ENCODE assay signal across 16 cellular contexts in genomic region chr9:83154821-83155220, GRCh38.
DNase-seq lines count a peak whose midpoint lies in the region; ATAC-seq and TF ChIP-seq lines count a peak whose summit lies in the region.
"Had no signal": no experiment of that assay in that cellular context is flagged by ENCODE, and none has a peak within 500 bp of the region (broad histone marks: within the 10 kb centered on the region; RNA-seq: fewer than 3 reads in every experiment).

No MANE protein-coding gene starts in this region.

- H3K27me3 ChIP-seq in body of pancreas (no peaks in the 10 kb centered on the region), gastrocnemius medialis (no peaks in the 10 kb centered on the region), tibial nerve (no peaks in the 10 kb centered on the region)
- H3K27me3 ChIP-seq: colonic mucosa had no signal

- in situ Hi-C loops in gastrocnemius medialis (cut with MboI; ENCODE audit: low sequenced_read_pairs in 4 of 4), result no loop called here

- H3K27ac ChIP-seq in body of pancreas (peak overlapping the region; percentile 88 to 93 (median 92)), gastrocnemius medialis (peak overlapping the region; percentile 30 to 67 (median 52)), tibial nerve (no peak overlapping the region)
- H3K27ac ChIP-seq: colonic mucosa had no signal

- no peak for TF ChIP-seq CTCF in body of pancreas (IDR thresholded peaks at IDR 0.05)
- TF ChIP-seq CTCF in gastrocnemius medialis (IDR thresholded peaks at IDR 0.05 in 4 of 5, conservative IDR thresholded peaks at IDR 0.05 in 1 of 5), result no peak
- TF ChIP-seq CTCF in tibial nerve (IDR thresholded peaks at IDR 0.05), result no peak

- intact Hi-C loops in body of pancreas (cut with DNase I), result no loop called here
- intact Hi-C loops in gastrocnemius medialis (cut with DNase I; ENCODE audit: low total_unique reads), result no loop called here
- intact Hi-C loops in left colon (cut with DNase I, micrococcal nuclease), result no loop called here

- ATAC-seq in GM18907 (IDR thresholded peaks at IDR 0.05; ENCODE audit: unreplicated experiment), result peak; percentile 41
- peak; percentile 42 for ATAC-seq in HG03354 (IDR thresholded peaks at IDR 0.05; ENCODE audit: poor library complexity, severe bottlenecking, unreplicated experiment)
- peak; percentile 83 for ATAC-seq in body of pancreas
- peak; percentile 36 to 59 for ATAC-seq in gastrocnemius medialis
- ATAC-seq in HG03135 (IDR thresholded peaks at IDR 0.05; ENCODE audit: unreplicated experiment), result no peak
- ATAC-seq in left colon, result no peak

- H3K9me3 ChIP-seq in body of pancreas, result no peaks in the 10 kb centered on the region
- no peaks in the 10 kb centered on the region for H3K9me3 ChIP-seq in gastrocnemius medialis
- H3K9me3 ChIP-seq in tibial nerve, result no peaks in the 10 kb centered on the region
- H3K9me3 ChIP-seq: colonic mucosa, SK-N-SH had no signal

- H3K4me1 ChIP-seq in body of pancreas (peaks cover 56% of the 10 kb centered on the region), gastrocnemius medialis (peaks cover 17 to 28% of the 10 kb centered on the region in 2 donors), tibial nerve (no peaks in the 10 kb centered on the region)
- H3K4me1 ChIP-seq: colonic mucosa had no signal

- 41 to 57% methylated on average over 2 of the region's 2 CpGs for WGBS in body of pancreas, 2 donors
- 79 to 87% methylated on average over 2 of the region's 2 CpGs for WGBS in tibial nerve, 2 donors

- no peak for TF ChIP-seq EP300 in tibial nerve (IDR thresholded peaks at IDR 0.05)

- TF ChIP-seq POLR2A in body of pancreas (IDR thresholded peaks at IDR 0.05) (no peak), gastrocnemius medialis (IDR thresholded peaks at IDR 0.05) (no peak), tibial nerve (IDR thresholded peaks at IDR 0.05) (no peak)

- H3K36me3 ChIP-seq in body of pancreas (replicated peaks in 1 of 2; ENCODE audit: insufficient read depth in 1 of 2, low read depth in 2 of 2) (no peaks in the 10 kb centered on the region), gastrocnemius medialis (no peaks in the 10 kb centered on the region), tibial nerve (no peaks in the 10 kb centered on the region)
- H3K36me3 ChIP-seq: colonic mucosa had no signal

- peak; percentile 57 to 77 (median 67) for DNase-seq in body of pancreas
- no peak for DNase-seq in gastrocnemius medialis
- no peak for DNase-seq in stimulated activated naive CD4-positive, alpha-beta T cell treated with Interleukin-2 at 50 U/mL for 16 hours (lab: John Stamatoyannopoulos, UW)
- no peak for DNase-seq in left colon
- DNase-seq in tibial nerve (ENCODE audit: low spot score in 2 of 2), result no peak
- DNase-seq: activated CD4-positive, alpha-beta T cell treated with anti-CD3 and anti-CD28 coated beads, Interleukin-2, amount 10 ng/mL, durations not matched to agents 24 days and 14 days; activated gamma-delta T cell; CD4-positive, CD25-positive, alpha-beta regulatory T cell; colonic mucosa; NCI-H1048; NCI-H748 treated with DMSO at 0.1 percent for 48 hours; SK-N-SH; substantia nigra had no signal

- H3K4me3 ChIP-seq in body of pancreas (no peak overlapping the region), gastrocnemius medialis (no peak overlapping the region), tibial nerve (no peak overlapping the region)
- H3K4me3 ChIP-seq: colonic mucosa had no signal

Comparison
In these comparisons a context has a peak if more than half of its experiments do, and no peak if none do; other contexts are left out.
1. ATAC-seq: peak in GM18907 (single experiment), HG03354 (single experiment), body of pancreas (single experiment) and gastrocnemius medialis (2 of 2); none in HG03135 (single experiment) and left colon (single experiment).
2. DNase-seq: peak in body of pancreas (4 of 4); none in gastrocnemius medialis (0 of 2), stimulated activated naive CD4-positive, alpha-beta T cell treated with Interleukin-2 at 50 U/mL for 16 hours (single experiment), left colon (0 of 2) and tibial nerve (0 of 2).
3. H3K27ac ChIP-seq: peak in body of pancreas (4 of 4) and gastrocnemius medialis (4 of 4); none in tibial nerve (0 of 4).